18 cellular contexts compared by ENCODE assay signal in the genomic region with DNA sequence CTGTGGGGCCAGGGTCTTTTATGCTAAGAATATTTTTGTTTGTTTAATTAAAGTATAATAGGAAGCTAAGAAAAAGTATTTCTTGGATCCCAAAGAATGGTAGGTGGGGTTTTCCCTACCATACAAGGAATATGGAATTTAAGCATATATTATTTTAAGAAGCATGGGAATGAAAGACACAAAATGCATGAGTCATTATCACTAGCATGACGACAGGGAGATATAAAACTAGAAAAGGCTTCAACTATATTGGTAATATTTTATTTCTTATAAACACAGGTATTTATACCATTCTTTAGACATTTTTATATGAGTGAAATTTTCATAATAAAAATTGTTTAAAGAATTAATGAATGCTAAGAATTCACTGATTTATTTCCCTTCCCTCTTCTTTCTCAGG. TPM values are rescaled to one million over a fixed set of nuclear protein-coding genes. Genes with fewer than 3 reads are reported as not detected.
"Had no signal": no experiment of that assay in that cellular context is flagged by ENCODE, and none has a peak within 500 bp of the region (broad histone marks: within the 10 kb centered on the region; RNA-seq: fewer than 3 reads in every experiment).

No MANE protein-coding gene starts in this region.

- H3K27ac Mint-ChIP-seq: activated CD4-positive, alpha-beta memory T cell treated with anti-CD3 and anti-CD28 coated beads, Interleukin-2, amount 10 ng/mL, durations not matched to agents 7 days and 5 days; activated CD4-positive, alpha-beta T cell treated with anti-CD3 and anti-CD28 coated beads for 36 hours; activated naive CD8-positive, alpha-beta T cell; T-cell had no signal

- H3K27me3 Mint-ChIP-seq: activated CD4-positive, alpha-beta memory T cell treated with anti-CD3 and anti-CD28 coated beads, Interleukin-2, amount 10 ng/mL, durations not matched to agents 7 days and 5 days; activated CD4-positive, alpha-beta T cell treated with anti-CD3 and anti-CD28 coated beads for 36 hours; activated naive CD8-positive, alpha-beta T cell had no signal

- H3K27ac ChIP-seq: WERI-Rb-1 had no signal

- H3K36me3 Mint-ChIP-seq: activated naive CD8-positive, alpha-beta T cell; T-cell had no signal

- H3K9me3 ChIP-seq: SK-N-SH, tibial nerve had no signal

- ATAC-seq: activated CD4-positive, alpha-beta T cell treated with anti-CD3 and anti-CD28 coated beads for 36 hours; T-cell had no signal

- DNase-seq: activated CD4-positive, alpha-beta memory T cell treated with anti-CD3 and anti-CD28 coated beads, Interleukin-2, amount 10 ng/mL, durations not matched to agents 7 days and 5 days; activated CD4-positive, alpha-beta T cell treated with anti-CD3 and anti-CD28 coated beads for 36 hours; activated CD8-positive, alpha-beta memory T cell treated with anti-CD3 and anti-CD28 coated beads, Interleukin-2, amount 50 U/mL, for 4 hours; activated gamma-delta T cell; activated T-cell treated with anti-CD3 and anti-CD28 coated beads, Interleukin-2, amount 50 U/mL, for 48 hours; amygdala; hypothalamus; kidney glomerular epithelial cell; SK-N-SH; stimulated activated CD4-positive, alpha-beta T cell treated with anti-CD3 and anti-CD28 coated beads, Interleukin-4, amount 100 ng/mL, for 4 hours; stimulated activated CD8-positive, alpha-beta memory T cell treated with anti-CD3 and anti-CD28 coated beads, Interleukin-4, amount 100 ng/mL, for 48 hours; stimulated activated naive CD4-positive, alpha-beta T cell treated with Interleukin-2 at 50 U/mL for 16 hours; substantia nigra; T-cell; T1000; WERI-Rb-1 had no signal

- H3K36me3 ChIP-seq: tibial nerve, WERI-Rb-1 had no signal

- H3K27me3 ChIP-seq: tibial nerve had no signal

- H3K4me3 Mint-ChIP-seq: activated CD4-positive, alpha-beta memory T cell treated with anti-CD3 and anti-CD28 coated beads, Interleukin-2, amount 10 ng/mL, durations not matched to agents 7 days and 5 days; activated CD4-positive, alpha-beta T cell treated with anti-CD3 and anti-CD28 coated beads for 36 hours; activated naive CD8-positive, alpha-beta T cell; T-cell had no signal

- H3K4me1 Mint-ChIP-seq: activated CD4-positive, alpha-beta memory T cell treated with anti-CD3 and anti-CD28 coated beads, Interleukin-2, amount 10 ng/mL, durations not matched to agents 7 days and 5 days; activated CD4-positive, alpha-beta T cell treated with anti-CD3 and anti-CD28 coated beads for 36 hours; T-cell had no signal

RNA-seq across cellular contexts. Expression of a gene that starts 39.3 kb away (rescaled TPM):
- total RNA-seq: activated CD4-positive, alpha-beta memory T cell treated with anti-CD3 and anti-CD28 coated beads, Interleukin-2, amount 10 ng/mL, durations not matched to agents 7 days and 5 days had no signal
